18 cellular contexts compared by ENCODE assay signal in the genomic region with DNA sequence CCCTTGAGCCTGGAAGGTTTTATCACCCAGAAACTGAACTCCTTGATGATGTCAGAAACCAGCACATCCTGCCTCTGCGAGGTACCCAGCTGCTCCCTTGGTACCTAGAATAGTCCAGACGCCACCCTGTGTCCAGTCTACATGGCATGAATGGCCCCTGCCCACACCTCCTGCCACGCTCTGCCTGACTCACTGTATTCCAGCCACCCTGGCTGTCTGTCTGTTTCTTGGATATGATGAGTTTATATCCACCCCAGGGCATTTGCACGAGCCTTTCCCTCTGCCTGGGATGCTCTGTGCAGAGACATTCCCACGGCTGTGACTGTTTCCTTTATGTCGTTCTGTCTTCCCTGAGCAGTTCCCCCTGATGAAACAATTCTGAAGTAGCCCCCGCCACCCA.
"Had no signal": no experiment of that assay in that cellular context is flagged by ENCODE, and none has a peak within 500 bp of the region (broad histone marks: within the 10 kb centered on the region; RNA-seq: fewer than 3 reads in every experiment).

No MANE protein-coding gene starts in this region.

- H3K36me3 ChIP-seq: ascending aorta, gastrocnemius medialis had no signal

- H3K27ac ChIP-seq: ascending aorta, dorsolateral prefrontal cortex, esophagus squamous epithelium, gastrocnemius medialis, heart right ventricle, left ventricle myocardium inferior, spleen had no signal

- FAIRE-seq: endometrium had no signal

- H3K4me3 ChIP-seq: ascending aorta, dorsolateral prefrontal cortex, esophagus squamous epithelium, gastrocnemius medialis, heart right ventricle, left ventricle myocardium inferior, spleen had no signal

- DNase-seq: activated CD4-positive, alpha-beta memory T cell treated with anti-CD3 and anti-CD28 coated beads for 36 hours; activated gamma-delta T cell treated with Interleukin-2 at 50 U/mL for 16 hours; activated naive CD8-positive, alpha-beta T cell treated with anti-CD3 and anti-CD28 coated beads, Interleukin-2, amount 10 ng/mL, durations not matched to agents 7 days and 5 days; activated T-cell treated with anti-CD3 and anti-CD28 coated beads, Interleukin-2, amount 50 U/mL, for 48 hours; dorsolateral prefrontal cortex; esophagus squamous epithelium; gastrocnemius medialis; heart right ventricle; islet precursor cell; left ventricle myocardium inferior; mesendoderm; nephron progenitor cell; spleen; stimulated activated CD4-positive, alpha-beta T cell treated with anti-CD3 and anti-CD28 coated beads, Interleukin-1b, Interleukin-23, amount 100 ng/mL, for 48 hours; stimulated activated naive CD4-positive, alpha-beta T cell had no signal

- ATAC-seq: gastrocnemius medialis, heart right ventricle, sciatic nerve had no signal

- H3K9me3 ChIP-seq: ascending aorta, esophagus squamous epithelium, gastrocnemius medialis, heart right ventricle, left ventricle myocardium inferior, spleen had no signal

- H3K27me3 ChIP-seq: ascending aorta, dorsolateral prefrontal cortex, esophagus squamous epithelium, gastrocnemius medialis had no signal
